ENCODE assay signal across 8 cellular contexts in genomic region chr6:111642463-111643158, GRCh38. TPM values are rescaled to one million over a fixed set of nuclear protein-coding genes. Genes with fewer than 3 reads are reported as not detected.
DNase-seq lines count a peak whose midpoint lies in the region; ATAC-seq, FAIRE-seq and TF ChIP-seq lines count a peak whose summit lies in the region.

No MANE protein-coding gene starts in this region.

- no peaks in the 10 kb centered on the region for H3K36me3 Mint-ChIP-seq in endodermal cell (ENCODE audit: low read depth)

- H3K27ac Mint-ChIP-seq in endodermal cell: no peak overlapping the region

- H3K4me2 ChIP-seq in SK-N-SH (no peak overlapping the region), mesendoderm (ENCODE audit: low read length) (no peak overlapping the region)

- H3K56ac ChIP-seq in mesendoderm (ENCODE audit: low read length): no peak overlapping the region

- no peaks in the 10 kb centered on the region for H3F3A ChIP-seq in SK-N-SH (replicated peaks; ENCODE audit: insufficient read depth)

- DNase-seq in AG08395 (ENCODE audit: low spot score): peak; percentile 77
- DNase-seq in HTR-8/SVneo (ENCODE audit: insufficient read length, low spot score): peak; percentile 83
- peak; percentile 66 for DNase-seq in SK-N-SH
- DNase-seq in endodermal cell: peak; percentile 90
- DNase-seq in mesendoderm: peak; percentile 79

- FAIRE-seq in HTR-8/SVneo (lab: Jason Lieb, UNC): peak; percentile 60

- H3K79me2 ChIP-seq in SK-N-SH (ENCODE audit: insufficient read depth) (no peaks in the 10 kb centered on the region), mesendoderm (ENCODE audit: control insufficient read depth, insufficient read depth, low read length) (no peaks in the 10 kb centered on the region)

- no peaks in the 10 kb centered on the region for H4K20me1 ChIP-seq in SK-N-SH (ENCODE audit: insufficient read depth)

- no peak overlapping the region for H3K18ac ChIP-seq in mesendoderm (ENCODE audit: low read length)

- no peak overlapping the region for H2BK15ac ChIP-seq in mesendoderm (replicated peaks; ENCODE audit: low read depth)

- no peaks in the 10 kb centered on the region for H3K27me3 ChIP-seq in SK-N-SH (ENCODE audit: insufficient read depth)
- H3K27me3 ChIP-seq in endodermal cell (ENCODE audit: control insufficient read depth, insufficient read depth, low read length, poor library complexity, severe bottlenecking): no peaks in the 10 kb centered on the region
- H3K27me3 ChIP-seq in mesendoderm (ENCODE audit: insufficient read depth, low read length, poor library complexity): no peaks in the 10 kb centered on the region

- H3K4me3 ChIP-seq in SK-N-SH (ENCODE audit: low read depth in 2 of 2, low read length in 1 of 2): no peak overlapping the region
- H3K4me3 ChIP-seq in endodermal cell (ENCODE audit: low read length): no peak overlapping the region
- no peak overlapping the region for H3K4me3 ChIP-seq in mesendoderm (ENCODE audit: low read length)

- no peak overlapping the region for H2BK120ac ChIP-seq in mesendoderm (ENCODE audit: low read depth, low read length)

- peaks cover 2% of the 10 kb centered on the region for H3K9me3 Mint-ChIP-seq in endodermal cell

- no peak overlapping the region for H4K5ac ChIP-seq in mesendoderm (ENCODE audit: low read length)

- H3K36me3 ChIP-seq in SK-N-SH (replicated peaks in 1 of 2; ENCODE audit: control insufficient read depth in 1 of 2, insufficient read depth in 2 of 2, low read length in 1 of 2) (no peaks in the 10 kb centered on the region), endodermal cell (ENCODE audit: control insufficient read depth, insufficient read depth, low read length) (no peaks in the 10 kb centered on the region), mesendoderm (ENCODE audit: control insufficient read depth, insufficient read depth, low read length) (no peaks in the 10 kb centered on the region)

- no peaks in the 10 kb centered on the region for H3K27me3 Mint-ChIP-seq in endodermal cell (ENCODE audit: insufficient read depth)

- H3K9me2 ChIP-seq in SK-N-SH: no peaks in the 10 kb centered on the region

- H2AFZ ChIP-seq in SK-N-SH (ENCODE audit: low read depth): no peak overlapping the region

- H4K8ac ChIP-seq in mesendoderm (ENCODE audit: low read depth, low read length): no peak overlapping the region

- H3K4me3 Mint-ChIP-seq in endodermal cell: no peak overlapping the region

- TF ChIP-seq EP300 in SK-N-SH (IDR thresholded peaks at IDR 0.05; ENCODE audit: borderline replicate concordance in 1 of 2, low read depth in 1 of 2, low read length in 1 of 2): no peak

- CTCF ChIA-PET in SK-N-SH (lab: Yijun Ruan, JAX): interaction anchor here (0.6 to 2.0 kb wide), 14 partner anchors 11 to 402 kb away, joined by 3 to 7 read pairs (median 4); partner anchors contain the start of gene REV3L

- TF ChIP-seq RAD21 in SK-N-SH (IDR thresholded peaks at IDR 0.05; ENCODE audit: low read length): peak; percentile 94

- H3K4me1 ChIP-seq in SK-N-SH (ENCODE audit: control insufficient read depth in 1 of 2, insufficient read depth in 2 of 2, low read depth in 1 of 2, low read length in 1 of 2): peaks cover 0 to 5% of the 10 kb centered on the region in 2 experiments; a peak in 1 of 4 replicates
- H3K4me1 ChIP-seq in endodermal cell (ENCODE audit: control insufficient read depth, insufficient read depth, low read length): no peaks in the 10 kb centered on the region
- H3K4me1 ChIP-seq in mesendoderm (ENCODE audit: control insufficient read depth, low read depth, low read length): no peaks in the 10 kb centered on the region

- no peaks in the 10 kb centered on the region for H3K79me1 ChIP-seq in mesendoderm (ENCODE audit: low read length)

- H2AK5ac ChIP-seq in mesendoderm (ENCODE audit: low read length): no peak overlapping the region

- no peak overlapping the region for H3K27ac ChIP-seq in SK-N-SH (ENCODE audit: low read depth in 2 of 2, low read length in 1 of 2)
- H3K27ac ChIP-seq in endodermal cell (ENCODE audit: low read depth, low read length): no peak overlapping the region
- no peak overlapping the region for H3K27ac ChIP-seq in mesendoderm (ENCODE audit: low read depth, low read length)

- POLR2A ChIA-PET in SK-N-SH (lab: Yijun Ruan, JAX): no interaction called here

- no peak overlapping the region for H2BK5ac ChIP-seq in mesendoderm (ENCODE audit: low read length)

- H3K9ac ChIP-seq in SK-N-SH: no peak overlapping the region
- no peak overlapping the region for H3K9ac ChIP-seq in endodermal cell (ENCODE audit: extremely low read depth, low read length, poor library complexity, severe bottlenecking)
- H3K9ac ChIP-seq in mesendoderm (ENCODE audit: low read length): no peak overlapping the region

- H3K9me3 ChIP-seq in SK-N-SH: no peaks in the 10 kb centered on the region
- H3K9me3 ChIP-seq in endodermal cell (ENCODE audit: control insufficient read depth, low read length): peaks cover 6% of the 10 kb centered on the region

- H3K23ac ChIP-seq in mesendoderm (ENCODE audit: low read length): no peak overlapping the region

- H3K4ac ChIP-seq in mesendoderm (ENCODE audit: low read depth, low read length): no peak overlapping the region

- 57% methylated on average over 7 of the region's 7 CpGs for WGBS in SK-N-SH (ENCODE audit: low lambda C conversion rate)
- 37 to 59% methylated on average over 3 to 7 of the region's 7 CpGs for WGBS in endodermal cell (ENCODE audit: insufficient coverage in 1 of 2, insufficient read length in 1 of 2), 2 experiments
- no CpG with 5 or more reads among the region's 7 CpGs for WGBS in mesendoderm (ENCODE audit: extremely low coverage, insufficient coverage, low lambda C conversion rate)

- H3K4me1 Mint-ChIP-seq in endodermal cell: no peaks in the 10 kb centered on the region

- ATAC-seq in GM18873 (IDR thresholded peaks at IDR 0.05; ENCODE audit: low FRiP score, unreplicated experiment) (no peak), GM21737 (IDR thresholded peaks at IDR 0.05; ENCODE audit: unreplicated experiment) (no peak)

- peak; percentile 69 for TF ChIP-seq CTCF in GM12873 (IDR thresholded peaks at IDR 0.05; ENCODE audit: insufficient read depth, low read depth, low read length, missing control alignments)
- TF ChIP-seq CTCF in SK-N-SH (IDR thresholded peaks at IDR 0.05): peak; percentile 78
- TF ChIP-seq CTCF in endodermal cell (conservative IDR thresholded peaks at IDR 0.05): peak; percentile 80

TF ChIP-seq in SK-N-SH, 30 proteins besides CTCF, POLR2A, EP300 and RAD21:
- peak; percentile 48; the same call in 1 of the 2 replicates for TF ChIP-seq RCOR1 (IDR thresholded peaks at IDR 0.05; ENCODE audit: low read length)
- no peak for TF ChIP-seq ZBTB33 (IDR thresholded peaks at IDR 0.05; ENCODE audit: borderline replicate concordance, low read depth)
- TF ChIP-seq SMC3 (IDR thresholded peaks at IDR 0.05; ENCODE audit: low read depth, low read length): peak; percentile 84

RNA-seq across cellular contexts. Expression of gene TRAF3IP2, which starts 36.9 kb away (rescaled TPM):
- 5.5 and 5.6 TPM in 2 replicates for polyA plus RNA-seq in SK-N-SH (2012; rRNA removed)
- 6.1 and 8.0 TPM in 2 replicates for polyA plus RNA-seq in SK-N-SH (2012; cell fraction: cytosol; rRNA removed)
- 4.3 and 6.7 TPM in 2 replicates for polyA plus RNA-seq in SK-N-SH (2012; cell fraction: nucleus; rRNA removed)
- 10 to 100 TPM; 15.1 to 18.8 TPM for total RNA-seq in endodermal cell
- 3.9 TPM for polyA plus RNA-seq in endodermal cell (2013, experiment 1 of 2)
- 5.3 TPM for polyA plus RNA-seq in endodermal cell (2013, experiment 2 of 2)
- 23.9 TPM for polyA plus RNA-seq in mesendoderm (2013, experiment 1 of 2)
- polyA plus RNA-seq in mesendoderm (2013, experiment 2 of 2): 23.3 TPM
